In genomic region chr1:85700422-85700821, GRCh38 we compare ENCODE assay signal across 26 cellular contexts. TPM values are rescaled to one million over a fixed set of nuclear protein-coding genes. Genes with fewer than 3 reads are reported as not detected.
A peak's percentile ranks its signal among the peaks of the same experiment; 100 is the strongest.
DNase-seq lines count a peak whose midpoint lies in the region; ATAC-seq, FAIRE-seq and TF ChIP-seq lines count a peak whose summit lies in the region.
"Had no signal": no experiment of that assay in that cellular context is flagged by ENCODE, and none has a peak within 500 bp of the region (broad histone marks: within the 10 kb centered on the region; RNA-seq: fewer than 3 reads in every experiment).

No MANE protein-coding gene starts in this region.

- no peak overlapping the region for H3K27ac Mint-ChIP-seq in stimulated activated naive B cell treated with anti-CD40 and anti-IgM and Interleukin-4, amounts not matched to agents 10 μg/mL and 1 μg/mL and 100 μg/mL, for 72 hours
- no peak overlapping the region for H3K27ac Mint-ChIP-seq in activated CD4-positive, alpha-beta memory T cell treated with anti-CD3 and anti-CD28 coated beads for 36 hours
- H3K27ac Mint-ChIP-seq: CD14-positive monocyte; CD4-positive, alpha-beta T cell; CD8-positive, alpha-beta memory T cell had no signal

- H4K91ac ChIP-seq in mesenchymal stem cell (ENCODE audit: low read length), result no peak overlapping the region

- H2AFZ ChIP-seq in Loucy (ENCODE audit: low read length) (no peak overlapping the region), mesenchymal stem cell (ENCODE audit: low read depth, low read length) (no peak overlapping the region)

- FAIRE-seq in pancreas (lab: Jason Lieb, UNC), result no peak
- FAIRE-seq: A204.1, D721Med, GM12878, H1 had no signal

- intact Hi-C loops in A673 (cut with micrococcal nuclease; ENCODE audit: unreplicated experiment) (loop anchor here (10.0 kb wide), 1 partner anchor 184 kb away; no protein-coding TSS in a partner anchor), pancreas (cut with DNase I) (no loop called here)
- intact Hi-C loops in activated CD4-positive, alpha-beta memory T cell treated with anti-CD3 and anti-CD28 coated beads for 36 hours (cut with micrococcal nuclease), result loop anchor here (10.0 kb wide), 1 partner anchor 694 kb away; the partner anchor contains the start of gene ODF2L

- H3K4me2 ChIP-seq in Loucy (ENCODE audit: low read depth, low read length, poor library complexity, severe bottlenecking), result peak overlapping the region; percentile 32
- H3K4me2 ChIP-seq in mesenchymal stem cell (ENCODE audit: low read length, poor library complexity, severe bottlenecking), result no peak overlapping the region
- H3K4me2 ChIP-seq: BLaER1 treated with 17β-estradiol and CSF1 and Interleukin-3, amounts not matched to agents 10 nM and 100 nM had no signal

- no peak overlapping the region for H2BK120ac ChIP-seq in mesenchymal stem cell (ENCODE audit: low read depth, low read length)

- H2BK15ac ChIP-seq in mesenchymal stem cell (ENCODE audit: low read depth, poor library complexity, severe bottlenecking), result no peak overlapping the region

- H4K8ac ChIP-seq in mesenchymal stem cell (ENCODE audit: low read length), result no peak overlapping the region

- H3K27me3 ChIP-seq in A673 (replicated peaks; ENCODE audit: insufficient read depth, low read depth, low read length, poor library complexity) (no peaks in the 10 kb centered on the region), Loucy (ENCODE audit: insufficient read depth, low read length, poor library complexity, severe bottlenecking) (no peaks in the 10 kb centered on the region), mesenchymal stem cell (ENCODE audit: control insufficient read depth in 1 of 2, insufficient read depth in 1 of 2, low read length in 2 of 2) (no peaks in the 10 kb centered on the region), pancreas (no peaks in the 10 kb centered on the region)
- H3K27me3 ChIP-seq: BE2C; BLaER1 treated with 17β-estradiol and CSF1 and Interleukin-3, amounts not matched to agents 10 nM and 100 nM had no signal

- H3K9me3 Mint-ChIP-seq in stimulated activated naive B cell treated with anti-CD40 and anti-IgM and Interleukin-4, amounts not matched to agents 10 μg/mL and 1 μg/mL and 100 μg/mL, for 72 hours, result no peaks in the 10 kb centered on the region
- H3K9me3 Mint-ChIP-seq in activated CD4-positive, alpha-beta memory T cell treated with anti-CD3 and anti-CD28 coated beads for 36 hours, result no peaks in the 10 kb centered on the region
- H3K9me3 Mint-ChIP-seq: CD4-positive, alpha-beta T cell; CD8-positive, alpha-beta memory T cell had no signal

- peaks cover 15% of the 10 kb centered on the region for H4K20me1 ChIP-seq in Loucy (ENCODE audit: insufficient read depth, low read length, poor library complexity, severe bottlenecking)

- no peak overlapping the region for H3K4ac ChIP-seq in mesenchymal stem cell (ENCODE audit: low read depth in 1 of 2, low read length in 2 of 2)

- H2BK12ac ChIP-seq in mesenchymal stem cell (ENCODE audit: low read length in 2 of 2), result no peak overlapping the region

- H3K4me3 Mint-ChIP-seq in stimulated activated naive B cell treated with anti-CD40 and anti-IgM and Interleukin-4, amounts not matched to agents 10 μg/mL and 1 μg/mL and 100 μg/mL, for 72 hours, result no peak overlapping the region
- H3K4me3 Mint-ChIP-seq in activated CD4-positive, alpha-beta memory T cell treated with anti-CD3 and anti-CD28 coated beads for 36 hours, result no peak overlapping the region
- H3K4me3 Mint-ChIP-seq: CD14-positive monocyte; CD4-positive, alpha-beta T cell; CD8-positive, alpha-beta memory T cell had no signal

- no peaks in the 10 kb centered on the region for H3K9me3 ChIP-seq in A673 (ENCODE audit: low read depth, low read length, poor library complexity, severe bottlenecking)
- no peaks in the 10 kb centered on the region for H3K9me3 ChIP-seq in Loucy (ENCODE audit: insufficient read depth, low read depth, low read length)
- H3K9me3 ChIP-seq in mesenchymal stem cell (ENCODE audit: control insufficient read depth, low read length), result no peaks in the 10 kb centered on the region
- H3K9me3 ChIP-seq in pancreas, result no peaks in the 10 kb centered on the region
- H3K9me3 ChIP-seq: BE2C had no signal

- H3K27me3 Mint-ChIP-seq in stimulated activated naive B cell treated with anti-CD40 and anti-IgM and Interleukin-4, amounts not matched to agents 10 μg/mL and 1 μg/mL and 100 μg/mL, for 72 hours, result no peaks in the 10 kb centered on the region
- no peaks in the 10 kb centered on the region for H3K27me3 Mint-ChIP-seq in activated CD4-positive, alpha-beta memory T cell treated with anti-CD3 and anti-CD28 coated beads for 36 hours
- H3K27me3 Mint-ChIP-seq: CD4-positive, alpha-beta T cell; CD8-positive, alpha-beta memory T cell had no signal

- ATAC-seq in SK-N-SH treated with all-trans-retinoic acid at 6 μM for 48 hours, result peak; percentile 47
- no peak for ATAC-seq in stimulated activated naive B cell treated with anti-CD40 and anti-IgM and Interleukin-4, amounts not matched to agents 10 μg/mL and 1 μg/mL and 100 μg/mL, for 72 hours (replicated peaks)
- no peak for ATAC-seq in pancreas
- ATAC-seq: GM12878 had no signal

- no peak overlapping the region for H3K14ac ChIP-seq in mesenchymal stem cell (ENCODE audit: low read length in 2 of 2)

- H2AK5ac ChIP-seq in mesenchymal stem cell (ENCODE audit: low read length, severe bottlenecking), result no peak overlapping the region

- H3F3A ChIP-seq in Loucy (ENCODE audit: low read depth), result no peaks in the 10 kb centered on the region

- H2BK5ac ChIP-seq in mesenchymal stem cell (ENCODE audit: low read depth, low read length, poor library complexity, severe bottlenecking), result no peak overlapping the region

- no peak overlapping the region for H3K4me3 ChIP-seq in A673 (ENCODE audit: low read depth, low read length, poor library complexity, severe bottlenecking)
- H3K4me3 ChIP-seq in Loucy (ENCODE audit: low read length, poor library complexity, severe bottlenecking), result no peak overlapping the region
- H3K4me3 ChIP-seq in mesenchymal stem cell (ENCODE audit: insufficient read depth in 1 of 2, low read depth in 1 of 2, low read length in 2 of 2), result no peak overlapping the region
- H3K4me3 ChIP-seq in pancreas, result no peak overlapping the region
- H3K4me3 ChIP-seq: BLaER1 treated with 17β-estradiol and CSF1 and Interleukin-3, amounts not matched to agents 10 nM and 100 nM; GM12878 had no signal

- CTCF ChIA-PET in A673 (lab: Charles Lee), result no interaction called here
- CTCF ChIA-PET in activated CD4-positive, alpha-beta memory T cell treated with anti-CD3 and anti-CD28 coated beads for 36 hours (lab: Charles Lee), result no interaction called here

- peaks cover 36 to 38% of the 10 kb centered on the region in 2 donors for H3K36me3 Mint-ChIP-seq in stimulated activated naive B cell treated with anti-CD40 and anti-IgM and Interleukin-4, amounts not matched to agents 10 μg/mL and 1 μg/mL and 100 μg/mL, for 72 hours
- peaks cover 44% of the 10 kb centered on the region for H3K36me3 Mint-ChIP-seq in activated CD4-positive, alpha-beta memory T cell treated with anti-CD3 and anti-CD28 coated beads for 36 hours

- H3K79me2 ChIP-seq in Loucy (ENCODE audit: insufficient read depth, low read length), result peaks cover 42% of the 10 kb centered on the region

- peaks cover 8 to 17% of the 10 kb centered on the region in 2 donors for H3K4me1 Mint-ChIP-seq in stimulated activated naive B cell treated with anti-CD40 and anti-IgM and Interleukin-4, amounts not matched to agents 10 μg/mL and 1 μg/mL and 100 μg/mL, for 72 hours
- peaks cover 19% of the 10 kb centered on the region for H3K4me1 Mint-ChIP-seq in activated CD4-positive, alpha-beta memory T cell treated with anti-CD3 and anti-CD28 coated beads for 36 hours (ENCODE audit: low read depth)

- H3K18ac ChIP-seq in mesenchymal stem cell (ENCODE audit: low read depth in 1 of 2, low read length in 2 of 2), result no peak overlapping the region

- peaks cover 2% of the 10 kb centered on the region for H3K79me1 ChIP-seq in mesenchymal stem cell (replicated peaks; ENCODE audit: low read length, poor library complexity, severe bottlenecking)

- no peaks in the 10 kb centered on the region for H3K9me2 ChIP-seq in Loucy (replicated peaks; ENCODE audit: low read depth, low read length)

- TF ChIP-seq CTCF in A673 (conservative IDR thresholded peaks at IDR 0.05; ENCODE audit: low read depth, low read length) (no peak), Loucy (conservative IDR thresholded peaks at IDR 0.05; ENCODE audit: low read length) (no peak), pancreas (IDR thresholded peaks at IDR 0.05) (no peak)

- H3K27ac ChIP-seq in A673 (ENCODE audit: low read depth, low read length, poor library complexity, severe bottlenecking), result no peak overlapping the region
- no peak overlapping the region for H3K27ac ChIP-seq in mesenchymal stem cell (ENCODE audit: low read length, poor library complexity, severe bottlenecking)
- no peak overlapping the region for H3K27ac ChIP-seq in pancreas
- H3K27ac ChIP-seq: 22Rv1; BLaER1 treated with 17β-estradiol and CSF1 and Interleukin-3, amounts not matched to agents 10 nM and 100 nM had no signal

- peak; percentile 18 for DNase-seq in A673 (ENCODE audit: low spot score)
- peak; percentile 53 for DNase-seq in fibroblast of peridontal ligament (ENCODE audit: extremely low read depth)
- no peak for DNase-seq in mesenchymal stem cell
- DNase-seq in stimulated activated naive B cell treated with anti-CD40 and anti-IgM and Interleukin-4, amounts not matched to agents 10 μg/mL and 1 μg/mL and 100 μg/mL, for 72 hours, result no peak
- no peak for DNase-seq in activated CD4-positive, alpha-beta memory T cell treated with anti-CD3 and anti-CD28 coated beads for 36 hours
- DNase-seq in pancreas, result no peak
- DNase-seq: ACHN; AML-193; BE2C; CD4-positive, alpha-beta T cell; CD8-positive, alpha-beta memory T cell; DMS 273 treated with DMSO at 0.1 percent for 48 hours; DMS79; EL; GDM1; H7; HCEC 1CT had no signal

- BruUV-seq in A673 (replicated peaks; lab: Mats Ljungman, UMichigan), result no TSS peak

- H3K4me1 ChIP-seq in A673 (ENCODE audit: insufficient read depth, low read length, poor library complexity, severe bottlenecking), result peaks cover 9% of the 10 kb centered on the region
- H3K4me1 ChIP-seq in Loucy (ENCODE audit: insufficient read depth, low read length, poor library complexity, severe bottlenecking), result peaks cover 29% of the 10 kb centered on the region
- peaks cover 4% of the 10 kb centered on the region for H3K4me1 ChIP-seq in mesenchymal stem cell (ENCODE audit: control insufficient read depth, insufficient read depth, low read depth, low read length)
- peaks cover 0 to 17% (median 12%) of the 10 kb centered on the region in 3 donors for H3K4me1 ChIP-seq in pancreas
- H3K4me1 ChIP-seq: BE2C; BLaER1 treated with 17β-estradiol and CSF1 and Interleukin-3, amounts not matched to agents 10 nM and 100 nM had no signal

- WGBS in mesenchymal stem cell, result 99% methylated on average over 3 of the region's 4 CpGs
- WGBS in pancreas, 2 donors, result 93 to 94% methylated on average over 4 of the region's 4 CpGs

- peaks cover 19% of the 10 kb centered on the region for H3K36me3 ChIP-seq in A673 (ENCODE audit: insufficient read depth, low read length, poor library complexity, severe bottlenecking)
- H3K36me3 ChIP-seq in Loucy (ENCODE audit: insufficient read depth, low read length), result peaks cover 34% of the 10 kb centered on the region; the same call in 1 of the 2 replicates
- H3K36me3 ChIP-seq in mesenchymal stem cell (ENCODE audit: control insufficient read depth in 1 of 2, insufficient read depth in 2 of 2, low read depth in 1 of 2, low read length in 2 of 2), result peaks cover 8 to 69% of the 10 kb centered on the region in 2 experiments
- peaks cover 0 to 6% (median 0%) of the 10 kb centered on the region in 3 donors for H3K36me3 ChIP-seq in pancreas
- H3K36me3 ChIP-seq: BE2C had no signal

- H3K23ac ChIP-seq in mesenchymal stem cell (ENCODE audit: low read length in 2 of 2), result no peak overlapping the region

- POLR2A ChIA-PET in A673 (lab: Charles Lee; ENCODE audit: low non-redundant PET), result no interaction called here
- POLR2A ChIA-PET in activated CD4-positive, alpha-beta memory T cell treated with anti-CD3 and anti-CD28 coated beads for 36 hours (lab: Charles Lee), result interaction anchor here (1.4 kb wide), 1 partner anchor 8 kb away, joined by 3 read pairs; the partner anchor contains the start of gene ZNHIT6

- H3K9ac ChIP-seq in Loucy (ENCODE audit: low read depth, low read length, poor library complexity, severe bottlenecking) (no peak overlapping the region), mesenchymal stem cell (ENCODE audit: low read length) (no peak overlapping the region)
- H3K9ac ChIP-seq: BLaER1 treated with 17β-estradiol and CSF1 and Interleukin-3, amounts not matched to agents 10 nM and 100 nM had no signal

RNA-seq across cellular contexts. Expression of gene ZNHIT6, which starts 7.8 kb away (rescaled TPM):
- total RNA-seq in A673 (2021) (31.5 and 37.6 TPM in 2 replicates), pancreas (1 to 10 TPM; 3.0 to 7.5 (median 5.1) TPM)
- 22.7 TPM for polyA plus RNA-seq in mesenchymal stem cell (2013, experiment 1 of 2)
- 22.7 TPM for polyA plus RNA-seq in mesenchymal stem cell (2013, experiment 2 of 2)
- 10 to 100 TPM; 18.7 TPM for total RNA-seq in activated CD4-positive, alpha-beta memory T cell treated with anti-CD3 and anti-CD28 coated beads for 36 hours
- polyA plus RNA-seq in pancreas, result 1 to 10 TPM; 5.3 to 6.8 TPM

Comparison
In these comparisons a context has a peak if more than half of its experiments do, and no peak if none do; other contexts are left out.
1. DNase-seq: peak in A673 (single experiment) and fibroblast of peridontal ligament (single experiment); none in mesenchymal stem cell (single experiment), stimulated activated naive B cell treated with anti-CD40 and anti-IgM and Interleukin-4, amounts not matched to agents 10 μg/mL and 1 μg/mL and 100 μg/mL, for 72 hours (single experiment), activated CD4-positive, alpha-beta memory T cell treated with anti-CD3 and anti-CD28 coated beads for 36 hours (single experiment) and pancreas (0 of 6).
2. intact Hi-C loops: an anchor here in A673 (10.0 kb wide) and activated CD4-positive, alpha-beta memory T cell treated with anti-CD3 and anti-CD28 coated beads for 36 hours (10.0 kb wide); none called in pancreas.